ENCODE assay signal across 8 cellular contexts in the genomic region with DNA sequence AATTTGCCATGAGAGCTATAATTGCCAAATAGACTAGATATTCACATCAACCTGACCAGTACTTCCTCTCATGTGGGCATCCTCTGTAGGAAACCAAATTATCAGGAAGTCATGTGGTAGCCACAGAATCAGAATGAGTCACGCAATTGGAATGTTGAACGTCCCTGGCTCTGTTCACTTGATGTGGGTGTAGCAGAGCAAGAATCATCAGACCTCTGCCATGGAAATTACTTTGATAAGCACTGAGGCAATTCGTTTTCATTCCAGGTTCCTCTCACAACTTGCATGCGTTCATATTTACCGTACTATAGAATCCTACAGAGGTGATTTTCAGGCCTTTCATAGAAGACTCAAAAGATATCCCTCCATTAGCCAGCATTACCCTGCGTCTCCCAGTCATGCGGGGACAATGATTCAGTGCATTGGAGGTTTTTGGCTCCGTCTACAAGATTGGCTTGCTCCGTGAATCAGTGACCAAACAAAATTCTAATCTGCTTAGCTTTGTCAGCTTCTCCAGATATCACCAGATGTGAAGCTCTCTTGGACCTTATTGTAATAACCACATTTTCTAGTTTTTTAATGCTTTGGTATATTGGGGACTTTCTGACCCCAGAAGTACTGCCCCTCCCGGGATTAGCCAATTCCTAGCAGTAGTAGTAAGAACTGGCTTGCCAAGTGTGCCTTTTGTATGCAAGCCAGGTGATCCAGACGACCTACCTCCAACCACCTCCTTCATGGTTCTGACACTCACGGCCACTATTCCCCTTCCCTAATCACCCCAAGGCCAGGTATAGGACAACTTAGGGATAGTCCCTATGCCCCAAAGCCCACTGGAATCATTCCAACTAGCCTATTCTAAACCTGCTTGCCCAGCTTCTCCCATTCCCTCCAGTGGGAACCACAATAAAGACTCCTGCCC.
A peak's percentile ranks its signal among the peaks of the same experiment; 100 is the strongest.
DNase-seq lines count a peak whose midpoint lies in the region; ATAC-seq and TF ChIP-seq lines count a peak whose summit lies in the region.

No MANE protein-coding gene starts in this region.

- ATAC-seq in GM21526 (IDR thresholded peaks at IDR 0.05; ENCODE audit: low FRiP score, unreplicated experiment) = no peak
- no peak for ATAC-seq in GM18909 (IDR thresholded peaks at IDR 0.05; ENCODE audit: poor library complexity, unreplicated experiment)

- no peaks in the 10 kb centered on the region for H3K9me2 ChIP-seq in Karpas-422 (replicated peaks; ENCODE audit: insufficient read depth, low read length)

- H3K36me3 ChIP-seq in duodenal mucosa (ENCODE audit: control insufficient read depth in 1 of 2, insufficient read depth in 2 of 2, low read length in 2 of 2) (no peaks in the 10 kb centered on the region), Karpas-422 (ENCODE audit: insufficient read depth, low read length) (no peaks in the 10 kb centered on the region)

- H3K9ac ChIP-seq in duodenal mucosa (ENCODE audit: low read depth in 1 of 2, low read length in 2 of 2) = no peak overlapping the region
- no peak overlapping the region for H3K9ac ChIP-seq in Karpas-422 (ENCODE audit: low read length)

- no peaks in the 10 kb centered on the region for H4K20me1 ChIP-seq in Karpas-422 (ENCODE audit: insufficient read depth, low read depth, low read length)

- H3K4me3 ChIP-seq in GM12865 (ENCODE audit: low read depth, low read length) (no peak overlapping the region), duodenal mucosa (ENCODE audit: low read depth in 1 of 2, low read length in 2 of 2) (peak overlapping the region in 1 of 2 donors; percentile 32), Karpas-422 (ENCODE audit: low read length) (no peak overlapping the region)

- no peak overlapping the region for H2AFZ ChIP-seq in Karpas-422 (ENCODE audit: low read length)

- no peaks in the 10 kb centered on the region for H3K9me3 ChIP-seq in duodenal mucosa (ENCODE audit: control insufficient read depth in 1 of 2, low read length in 2 of 2)
- H3K9me3 ChIP-seq in Karpas-422 (ENCODE audit: low read length) = no peaks in the 10 kb centered on the region

- H3K4me1 ChIP-seq in duodenal mucosa (ENCODE audit: control insufficient read depth in 1 of 2, insufficient read depth in 2 of 2, low read length in 2 of 2) (peaks cover 7 to 18% of the 10 kb centered on the region in 2 donors), Karpas-422 (ENCODE audit: low read length) (no peaks in the 10 kb centered on the region)

- H3K4me2 ChIP-seq in Karpas-422 (ENCODE audit: low read depth, low read length, poor library complexity, severe bottlenecking) = no peak overlapping the region

- DNase-seq in GM12865 (ENCODE audit: low read depth) = peak; percentile 10
- peak; percentile 51 for DNase-seq in NCI-H82 (lab: John Stamatoyannopoulos, UW)
- DNase-seq in lung microvascular endothelial cell (ENCODE audit: low read depth in 2 of 2) = peak; percentile 97
- DNase-seq in Karpas-422 = no peak
- no peak for DNase-seq in activated T-cell treated with anti-CD3 and anti-CD28 coated beads, Interleukin-2, amount 50 U/mL, for 1 hour

- H3K79me2 ChIP-seq in Karpas-422 (ENCODE audit: low read length) = no peaks in the 10 kb centered on the region

- H3K27ac ChIP-seq in duodenal mucosa (ENCODE audit: low read depth, low read length) (peak overlapping the region; percentile 28), Karpas-422 (ENCODE audit: low read length) (no peak overlapping the region)

- H3K27me3 ChIP-seq in duodenal mucosa (ENCODE audit: control insufficient read depth in 1 of 2, insufficient read depth in 2 of 2, low read length in 2 of 2) (no peaks in the 10 kb centered on the region), Karpas-422 (ENCODE audit: low read length) (peaks cover 3% of the 10 kb centered on the region; the same call in 1 of the 2 replicates)

- TF ChIP-seq CTCF in GM12865 (IDR thresholded peaks at IDR 0.05; ENCODE audit: insufficient read depth, low read depth, low read length, missing control alignments) = no peak

Comparison
In these comparisons a context has a peak if more than half of its experiments do, and no peak if none do; other contexts are left out.
1. DNase-seq: peak in GM12865 (single experiment), NCI-H82 (single experiment) and lung microvascular endothelial cell (2 of 2); none in Karpas-422 (single experiment) and activated T-cell treated with anti-CD3 and anti-CD28 coated beads, Interleukin-2, amount 50 U/mL, for 1 hour (single experiment).